ENCODE assay signal across 8 cellular contexts in genomic region chr14:100221419-100222218, GRCh38. TPM values are rescaled to one million over a fixed set of nuclear protein-coding genes. Genes with fewer than 3 reads are reported as not detected.
DNase-seq lines count a peak whose midpoint lies in the region; ATAC-seq and TF ChIP-seq lines count a peak whose summit lies in the region.

No MANE protein-coding gene starts in this region.

- TF ChIP-seq CTCF in brain microvascular endothelial cell (IDR thresholded peaks at IDR 0.05; ENCODE audit: low read depth, low read length, missing control alignments) (no peak), kidney epithelial cell (IDR thresholded peaks at IDR 0.05; ENCODE audit: insufficient read depth, low read length, poor library complexity, severe bottlenecking) (no peak)

- DNase-seq in GF-D8 (lab: John Stamatoyannopoulos, UW) (peak; percentile 58), Karpas-422 (peak; percentile 73), T-helper 17 cell (peak; percentile 42 to 52 (median 47)), brain microvascular endothelial cell (peak; percentile 66), kidney epithelial cell (ENCODE audit: low read depth) (no peak), DMS 273 (lab: John Stamatoyannopoulos, UW; ENCODE audit: unreplicated experiment) (no peak)
- DNase-seq in stimulated activated CD4-positive, alpha-beta T cell treated with anti-CD3 and anti-CD28 coated beads, Interleukin-4, amount 100 ng/mL, for 24 hours, result peak; percentile 72

- H2AFZ ChIP-seq in Karpas-422 (ENCODE audit: low read length), result no peak overlapping the region; the same call in 1 of the 2 replicates

- H3K27ac ChIP-seq in Karpas-422 (ENCODE audit: low read length) (no peak overlapping the region), brain microvascular endothelial cell (peak overlapping the region; percentile 45)

- H3K4me3 Mint-ChIP-seq in T-helper 17 cell, result no peak overlapping the region

- H3K9ac ChIP-seq in Karpas-422 (ENCODE audit: low read length), result peak overlapping the region; percentile 52

- H3K4me2 ChIP-seq in Karpas-422 (ENCODE audit: low read depth, low read length, poor library complexity, severe bottlenecking), result peak overlapping the region; percentile 67

- H3K36me3 ChIP-seq in Karpas-422 (ENCODE audit: insufficient read depth, low read length) (no peaks in the 10 kb centered on the region), brain microvascular endothelial cell (replicated peaks) (no peaks in the 10 kb centered on the region), kidney epithelial cell (ENCODE audit: control insufficient read depth, insufficient read depth, low read length) (no peaks in the 10 kb centered on the region)

- in situ Hi-C loops in brain microvascular endothelial cell (cut with HindIII; ENCODE audit: low pct_ligation_motif_present, low sequenced_read_pairs), result no loop called here

- ATAC-seq in GM21786 (IDR thresholded peaks at IDR 0.05; ENCODE audit: unreplicated experiment) (peak; percentile 93), T-helper 17 cell (peak; percentile 96)

- peaks cover 36% of the 10 kb centered on the region; the same call in 1 of the 2 replicates for H4K20me1 ChIP-seq in Karpas-422 (ENCODE audit: insufficient read depth, low read depth, low read length)

- H3K27ac Mint-ChIP-seq in T-helper 17 cell, result no peak overlapping the region

- no peaks in the 10 kb centered on the region for H3K9me3 ChIP-seq in Karpas-422 (ENCODE audit: low read length)
- H3K9me3 ChIP-seq in T-helper 17 cell (ENCODE audit: control insufficient read depth, low read length, poor library complexity, severe bottlenecking), result no peaks in the 10 kb centered on the region

- peaks cover 32% of the 10 kb centered on the region for H3K4me1 ChIP-seq in Karpas-422 (ENCODE audit: low read length)

- peaks cover 14% of the 10 kb centered on the region for H3K79me2 ChIP-seq in Karpas-422 (ENCODE audit: low read length)

- H3K9me2 ChIP-seq in Karpas-422 (replicated peaks; ENCODE audit: insufficient read depth, low read length), result no peaks in the 10 kb centered on the region

- peaks cover 23% of the 10 kb centered on the region for H3K4me1 Mint-ChIP-seq in T-helper 17 cell

- H3K4me3 ChIP-seq in Karpas-422 (ENCODE audit: low read length) (peak overlapping the region; percentile 53), brain microvascular endothelial cell (ENCODE audit: low read depth, low read length) (peak overlapping the region; percentile 62), kidney epithelial cell (ENCODE audit: low read depth, low read length) (peak overlapping the region; percentile 38)

- no peaks in the 10 kb centered on the region for H3K27me3 ChIP-seq in Karpas-422 (ENCODE audit: low read length)
- H3K27me3 ChIP-seq in brain microvascular endothelial cell (replicated peaks), result no peaks in the 10 kb centered on the region
- no peaks in the 10 kb centered on the region for H3K27me3 ChIP-seq in kidney epithelial cell (ENCODE audit: control insufficient read depth, insufficient read depth, low read length)

- H3K36me3 Mint-ChIP-seq in T-helper 17 cell (ENCODE audit: low read depth), result no peaks in the 10 kb centered on the region

- no peaks in the 10 kb centered on the region for H3K27me3 Mint-ChIP-seq in T-helper 17 cell

RNA-seq across cellular contexts. Expression of gene YY1, which starts 17.3 kb away (rescaled TPM):
- 95.9 and 115 TPM in 2 replicates for total RNA-seq in Karpas-422 (2014; rRNA removed; shearing (Covaris generic); ENCODE audit: low replicate concordance)
- total RNA-seq in T-helper 17 cell (10 to 100 TPM; 75.5 to 77.9 TPM), kidney epithelial cell (40.9 and 46.4 TPM in 2 replicates)

Comparison
In these comparisons a context has a peak if more than half of its experiments do, and no peak if none do; other contexts are left out.
1. DNase-seq: peak in GF-D8 (single experiment), Karpas-422 (single experiment), T-helper 17 cell (3 of 3), brain microvascular endothelial cell (single experiment) and stimulated activated CD4-positive, alpha-beta T cell treated with anti-CD3 and anti-CD28 coated beads, Interleukin-4, amount 100 ng/mL, for 24 hours (single experiment); none in kidney epithelial cell (single experiment) and DMS 273 (single experiment).
2. Peak in every context shown above with its lines, with median percentiles within 50 percentile points of each other: H3K4me3 ChIP-seq.